In the genomic region with DNA sequence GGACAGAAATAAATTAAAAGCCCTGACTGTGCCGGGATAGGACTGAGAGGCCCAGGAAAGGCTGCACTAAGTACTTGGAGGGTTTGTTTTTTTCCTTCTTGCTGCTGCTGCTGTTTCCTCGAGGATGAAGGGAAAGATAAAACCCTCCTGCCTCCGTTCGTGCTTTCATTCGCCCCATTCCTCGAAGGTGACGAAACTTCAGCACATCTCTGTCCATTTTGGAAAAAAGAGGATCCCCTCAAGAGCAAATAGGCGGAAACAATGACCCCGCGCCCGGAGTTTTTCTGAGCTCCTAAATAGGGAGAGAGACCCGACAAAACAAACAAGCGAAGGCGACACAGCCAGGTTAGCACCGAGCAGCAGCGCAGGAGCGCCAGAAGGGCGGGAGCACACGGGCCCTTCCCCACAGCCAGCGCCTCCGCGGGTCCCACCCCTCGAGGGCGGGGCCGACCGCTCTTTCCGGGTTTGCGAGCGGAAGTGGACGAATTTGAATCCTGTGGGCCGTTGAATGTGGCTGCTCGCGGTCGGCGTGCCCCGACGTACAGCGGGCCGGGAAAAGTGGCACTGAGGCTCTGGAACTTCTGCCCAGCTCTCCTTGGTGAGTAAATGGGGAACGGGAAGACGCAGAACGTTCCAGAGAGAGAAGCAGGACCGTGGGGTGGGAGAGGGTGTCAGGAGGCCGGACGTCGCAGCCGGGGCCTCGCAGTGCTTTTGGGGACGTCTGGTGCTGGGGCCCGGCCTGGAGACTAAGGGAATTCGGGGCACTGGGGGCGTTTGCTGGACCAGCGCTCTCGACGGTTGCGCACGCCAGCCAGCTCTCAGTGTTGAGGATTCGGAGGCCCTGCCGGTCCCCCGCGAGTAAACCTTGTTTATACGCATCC, we compare ENCODE assay signal across 8 cellular contexts. TPM values are rescaled to one million over a fixed set of nuclear protein-coding genes. Genes with fewer than 3 reads are reported as not detected.
DNase-seq lines count a peak whose midpoint lies in the region; ATAC-seq and TF ChIP-seq lines count a peak whose summit lies in the region.

A gene with protein sequence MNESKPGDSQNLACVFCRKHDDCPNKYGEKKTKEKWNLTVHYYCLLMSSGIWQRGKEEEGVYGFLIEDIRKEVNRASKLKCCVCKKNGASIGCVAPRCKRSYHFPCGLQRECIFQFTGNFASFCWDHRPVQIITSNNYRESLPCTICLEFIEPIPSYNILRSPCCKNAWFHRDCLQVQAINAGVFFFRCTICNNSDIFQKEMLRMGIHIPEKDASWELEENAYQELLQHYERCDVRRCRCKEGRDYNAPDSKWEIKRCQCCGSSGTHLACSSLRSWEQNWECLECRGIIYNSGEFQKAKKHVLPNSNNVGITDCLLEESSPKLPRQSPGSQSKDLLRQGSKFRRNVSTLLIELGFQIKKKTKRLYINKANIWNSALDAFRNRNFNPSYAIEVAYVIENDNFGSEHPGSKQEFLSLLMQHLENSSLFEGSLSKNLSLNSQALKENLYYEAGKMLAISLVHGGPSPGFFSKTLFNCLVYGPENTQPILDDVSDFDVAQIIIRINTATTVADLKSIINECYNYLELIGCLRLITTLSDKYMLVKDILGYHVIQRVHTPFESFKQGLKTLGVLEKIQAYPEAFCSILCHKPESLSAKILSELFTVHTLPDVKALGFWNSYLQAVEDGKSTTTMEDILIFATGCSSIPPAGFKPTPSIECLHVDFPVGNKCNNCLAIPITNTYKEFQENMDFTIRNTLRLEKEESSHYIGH (plus strand): TSS at position 484 of the 881 bp plus-strand sequence. CDS start 21,922 bp downstream, outside the sequence.

- intact Hi-C loops in A673 (cut with micrococcal nuclease; ENCODE audit: unreplicated experiment) (no loop called here), spleen (cut with DNase I; ENCODE audit: low total_unique reads) (no loop called here)

- TF ChIP-seq POLR2A in spleen (IDR thresholded peaks at IDR 0.05) = peak in 1 of 3 donors; percentile 27

- BruUV-seq in A673 (replicated peaks; lab: Mats Ljungman, UMichigan) = TSS peak; percentile 97

- CTCF ChIA-PET in A673 (lab: Charles Lee) (no interaction called here), WTC11 (lab: Charles Lee) (no interaction called here)

- H3K4me3 ChIP-seq in A673 (ENCODE audit: low read depth, low read length, poor library complexity, severe bottlenecking) = peak within 1 kb of the TSS; percentile 85
- H3K4me3 ChIP-seq in cardiac fibroblast (replicated peaks in 1 of 2; ENCODE audit: low read depth in 2 of 2, low read length in 2 of 2) = peak within 1 kb of the TSS; percentile 83 to 98
- H3K4me3 ChIP-seq in spleen = peak within 1 kb of the TSS; percentile 65 to 96 (median 92)

- DNase-seq in A673 (ENCODE audit: low spot score) = peak; percentile 95
- DNase-seq in NCI-H2171 (lab: John Stamatoyannopoulos, UW) = peak; percentile 95
- peak; percentile 88 for DNase-seq in WTC11 (ENCODE audit: low spot score)
- DNase-seq in cardiac fibroblast (ENCODE audit: low read depth in 2 of 2) = peak; percentile 84 to 86
- peak; percentile 85 to 87 (median 86) for DNase-seq in immature natural killer cell
- peak; percentile 97 for DNase-seq in spleen

- H3K9me3 ChIP-seq in A673 (ENCODE audit: low read depth, low read length, poor library complexity, severe bottlenecking) = no peaks in the 10 kb centered on the region
- no peaks in the 10 kb centered on the region for H3K9me3 ChIP-seq in spleen

- H3K27ac ChIP-seq in A673 (ENCODE audit: low read depth, low read length, poor library complexity, severe bottlenecking) (peak within 1 kb of the TSS; percentile 89), spleen (peak within 1 kb of the TSS; percentile 72 to 92 (median 86))

- no peak for TF ChIP-seq CTCF in A673 (conservative IDR thresholded peaks at IDR 0.05; ENCODE audit: low read depth, low read length)
- no peak for TF ChIP-seq CTCF in WTC11 (IDR thresholded peaks at IDR 0.05)
- no peak for TF ChIP-seq CTCF in cardiac fibroblast (IDR thresholded peaks at IDR 0.05; ENCODE audit: low read depth, low read length)
- TF ChIP-seq CTCF in spleen (IDR thresholded peaks at IDR 0.05 in 8 of 11, conservative IDR thresholded peaks at IDR 0.05 in 3 of 11) = peak in 2 of 11 experiments; percentile 20 to 24

- POLR2A ChIA-PET in A673 (lab: Charles Lee; ENCODE audit: low non-redundant PET) (interaction anchor here (0.6 to 0.7 kb wide), 2 partner anchors 10 to 115 kb away, joined by 3 to 4 read pairs; no protein-coding TSS in a partner anchor), WTC11 (lab: Charles Lee) (no interaction called here)

- H3K36me3 ChIP-seq in A673 (ENCODE audit: insufficient read depth, low read length, poor library complexity, severe bottlenecking) = no peaks in the 10 kb centered on the region
- peaks cover 0 to 9% (median 0%) of the 10 kb centered on the region in 6 donors for H3K36me3 ChIP-seq in spleen

- H3K27me3 Mint-ChIP-seq in WTC11 (ENCODE audit: low read depth) (peaks cover 3% of the 10 kb centered on the region; the same call in 1 of the 2 replicates), immature natural killer cell (ENCODE audit: low read depth in 3 of 3) (peaks cover 2 to 15% (median 7%) of the 10 kb centered on the region in 3 donors)

- H3K4me3 Mint-ChIP-seq in WTC11 = peak within 1 kb of the TSS; percentile 99
- H3K4me3 Mint-ChIP-seq in immature natural killer cell = peak within 1 kb of the TSS; percentile 97 to 100 (median 100)

- 0 to 1% (median 1%) methylated on average over 60 to 62 of the region's 62 CpGs for WGBS in spleen, 5 donors

- H3K9me3 Mint-ChIP-seq in WTC11 (no peaks in the 10 kb centered on the region), immature natural killer cell (no peaks in the 10 kb centered on the region)

- H3K36me3 Mint-ChIP-seq in WTC11 (peaks cover 17% of the 10 kb centered on the region), immature natural killer cell (peaks cover 0 to 7% (median 0%) of the 10 kb centered on the region in 3 donors)

- H3K27ac Mint-ChIP-seq in WTC11 (peak within 1 kb of the TSS; percentile 98), immature natural killer cell (peak within 1 kb of the TSS; percentile 93 to 99 (median 98))

- peaks cover 32% of the 10 kb centered on the region for H3K4me1 Mint-ChIP-seq in WTC11
- peaks cover 29 to 54% of the 10 kb centered on the region in 2 donors for H3K4me1 Mint-ChIP-seq in immature natural killer cell

- peaks cover 19% of the 10 kb centered on the region for H3K4me1 ChIP-seq in A673 (ENCODE audit: insufficient read depth, low read length, poor library complexity, severe bottlenecking)
- peaks cover 13 to 43% (median 29%) of the 10 kb centered on the region in 6 donors for H3K4me1 ChIP-seq in spleen

- H3K27me3 ChIP-seq in A673 (replicated peaks; ENCODE audit: insufficient read depth, low read depth, low read length, poor library complexity) (no peaks in the 10 kb centered on the region), spleen (replicated peaks in 1 of 7) (no peaks in the 10 kb centered on the region)

- ATAC-seq in GM18868 (IDR thresholded peaks at IDR 0.05; ENCODE audit: unreplicated experiment) = peak; percentile 99
- peak; percentile 96 for ATAC-seq in HG03103 (IDR thresholded peaks at IDR 0.05; ENCODE audit: low read depth, unreplicated experiment)
- peak; percentile 98 for ATAC-seq in WTC11

TF ChIP-seq in WTC11, 78 proteins besides CTCF, POLR2A, EP300 and RAD21 (continues in another document):
- TF ChIP-seq ZNF121 (CRISPR knock-in tag; IDR thresholded peaks at IDR 0.05) = 0 out of 2 replicates have a peak, but pooled peaks have one; percentile 46
- peak; percentile 96 for TF ChIP-seq ETV6 (CRISPR knock-in tag; IDR thresholded peaks at IDR 0.05)
- peak; percentile 63; the same call in 1 of the 2 replicates for TF ChIP-seq KAT7 (CRISPR knock-in tag; IDR thresholded peaks at IDR 0.05; ENCODE audit: borderline replicate concordance)
- TF ChIP-seq FOXK1 (CRISPR knock-in tag; IDR thresholded peaks at IDR 0.05) = peak; percentile 76
- TF ChIP-seq ZNF671 (CRISPR knock-in tag; IDR thresholded peaks at IDR 0.05) = no peak
- peak; percentile 61; the same call in 1 of the 2 replicates for TF ChIP-seq SMAD3 (CRISPR knock-in tag; IDR thresholded peaks at IDR 0.05; ENCODE audit: borderline replicate concordance)
- TF ChIP-seq, protein P1, sequence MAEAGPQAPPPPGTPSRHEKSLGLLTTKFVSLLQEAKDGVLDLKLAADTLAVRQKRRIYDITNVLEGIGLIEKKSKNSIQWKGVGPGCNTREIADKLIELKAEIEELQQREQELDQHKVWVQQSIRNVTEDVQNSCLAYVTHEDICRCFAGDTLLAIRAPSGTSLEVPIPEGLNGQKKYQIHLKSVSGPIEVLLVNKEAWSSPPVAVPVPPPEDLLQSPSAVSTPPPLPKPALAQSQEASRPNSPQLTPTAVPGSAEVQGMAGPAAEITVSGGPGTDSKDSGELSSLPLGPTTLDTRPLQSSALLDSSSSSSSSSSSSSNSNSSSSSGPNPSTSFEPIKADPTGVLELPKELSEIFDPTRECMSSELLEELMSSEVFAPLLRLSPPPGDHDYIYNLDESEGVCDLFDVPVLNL (CRISPR knock-in tag; IDR thresholded peaks at IDR 0.05; ENCODE audit: borderline replicate concordance, low read depth) = no peak
- TF ChIP-seq NFATC4 (CRISPR knock-in tag; IDR thresholded peaks at IDR 0.05) = no peak

RNA-seq across cellular contexts. Expression of the gene that starts here (rescaled TPM):
- total RNA-seq in A673 (2021) (51.0 and 51.5 TPM in 2 replicates), WTC11 (2021) (63.1 to 66.2 TPM (median 64.3 TPM) in 3 replicates), spleen (10 to 100 TPM; 11.3 to 25.4 (median 21.3) TPM)
- polyA plus RNA-seq in immature natural killer cell (10 to 100 TPM in 2 of 3 donors, 1 to 10 TPM in 1; 8.2 to 18.2 (median 12.8) TPM), spleen (1 to 10 TPM; 4.6 to 6.0 (median 4.6) TPM)

Comparison
In these comparisons a context has a peak if more than half of its experiments do, and no peak if none do; other contexts are left out.
1. Peak in every context shown above with its lines: DNase-seq, ATAC-seq, H3K4me3 ChIP-seq and H3K27ac ChIP-seq.